22 cellular contexts compared by ENCODE assay signal in genomic region chr3:149534082-149534481, GRCh38. TPM values are rescaled to one million over a fixed set of nuclear protein-coding genes. Genes with fewer than 3 reads are reported as not detected.
A peak's percentile ranks its signal among the peaks of the same experiment; 100 is the strongest.
DNase-seq lines count a peak whose midpoint lies in the region; ATAC-seq, FAIRE-seq and TF ChIP-seq lines count a peak whose summit lies in the region.
"Had no signal": no experiment of that assay in that cellular context is flagged by ENCODE, and none has a peak within 500 bp of the region (broad histone marks: within the 10 kb centered on the region; RNA-seq: fewer than 3 reads in every experiment).

No MANE protein-coding gene starts in this region.

- H3K4me1 ChIP-seq in HepG2 (ENCODE audit: insufficient read depth, low read length) (peaks cover 47% of the 10 kb centered on the region), right lobe of liver (peaks cover 0 to 13% (median 8%) of the 10 kb centered on the region in 4 donors), left lung (peaks cover 27 to 36% of the 10 kb centered on the region in 2 donors), smooth muscle cell (ENCODE audit: low read depth) (peaks cover 25% of the 10 kb centered on the region), SJCRH30 (peaks cover 42% of the 10 kb centered on the region), neuronal stem cell (ENCODE audit: control insufficient read depth in 2 of 2, insufficient read depth in 1 of 2, low read depth in 1 of 2, low read length in 2 of 2) (peaks cover 15 to 45% of the 10 kb centered on the region in 2 donors)

- H3K79me2 ChIP-seq in HepG2 (ENCODE audit: insufficient read depth, low read length) (peaks cover 33% of the 10 kb centered on the region), smooth muscle cell (ENCODE audit: low read depth) (peaks cover 87% of the 10 kb centered on the region)

- no TSS peak for BruUV-seq in HepG2 (replicated peaks; lab: Mats Ljungman, UMichigan)

- H4K8ac ChIP-seq in neuronal stem cell (ENCODE audit: low read depth, low read length): no peak overlapping the region

- TF ChIP-seq EP300 in HepG2 (IDR thresholded peaks at IDR 0.05; ENCODE audit: low read depth in 2 of 2, low read length in 2 of 2) (no peak), HepG2 (CRISPR knock-in tag; IDR thresholded peaks at IDR 0.05; ENCODE audit: borderline replicate concordance) (no peak)

- no peak overlapping the region for H2BK5ac ChIP-seq in neuronal stem cell (ENCODE audit: low read length)

- FAIRE-seq in HepG2 (lab: Jason Lieb, UNC): no peak
- FAIRE-seq: HTR-8/SVneo, kidney had no signal

- peaks cover 18% of the 10 kb centered on the region for H3F3A ChIP-seq in smooth muscle cell (ENCODE audit: low read depth)

- H3K9me3 ChIP-seq in HepG2 (ENCODE audit: low read length): no peaks in the 10 kb centered on the region
- H3K9me3 ChIP-seq in right lobe of liver: no peaks in the 10 kb centered on the region
- H3K9me3 ChIP-seq in left lung: no peaks in the 10 kb centered on the region
- H3K9me3 ChIP-seq in smooth muscle cell (replicated peaks; ENCODE audit: low read depth): no peaks in the 10 kb centered on the region
- H3K9me3 ChIP-seq in SJCRH30 (replicated peaks): no peaks in the 10 kb centered on the region
- H3K9me3 ChIP-seq in neuronal stem cell (replicated peaks in 1 of 2; ENCODE audit: control insufficient read depth in 2 of 2, insufficient read depth in 1 of 2, low read depth in 1 of 2, low read length in 2 of 2): no peaks in the 10 kb centered on the region
- H3K9me3 ChIP-seq: upper lobe of right lung had no signal

- TF ChIP-seq POLR2A in HepG2 (IDR thresholded peaks at IDR 0.05; ENCODE audit: insufficient read depth in 1 of 2, low read depth in 2 of 2, low read length in 2 of 2) (no peak), right lobe of liver (IDR thresholded peaks at IDR 0.05) (no peak)

- CTCF ChIA-PET in HepG2 (lab: Yijun Ruan, JAX; ENCODE audit: low intra/inter-chr PET ratio, low total read pairs): no interaction called here

- no peak overlapping the region for H3K18ac ChIP-seq in neuronal stem cell (ENCODE audit: low read length)

- DNase-seq in HepG2 (ENCODE audit: low spot score) (no peak), right lobe of liver (no peak), left lung (no peak), smooth muscle cell (lab: John Stamatoyannopoulos, UW; ENCODE audit: unreplicated experiment) (no peak), SJCRH30 (no peak), C1 segment of cervical spinal cord (lab: John Stamatoyannopoulos, UW) (no peak), neuronal stem cell (ENCODE audit: low spot score) (no peak), NCI-H524 (lab: John Stamatoyannopoulos, UW) (no peak)
- DNase-seq: activated CD4-positive, alpha-beta memory T cell treated with anti-CD3 and anti-CD28 coated beads for 36 hours; activated naive CD4-positive, alpha-beta T cell treated with anti-CD3 and anti-CD28 coated beads for 36 hours; activated T-cell treated with anti-CD3 and anti-CD28 coated beads for 4 hours; cortex of kidney; foreskin keratinocyte; GDM1; H7; kidney; NCI-H2081 treated with DMSO at 0.1 percent for 48 hours; T-helper 1 cell; upper lobe of right lung had no signal

- in situ Hi-C loops in HepG2 (cut with HindIII; ENCODE audit: extremely low pct_ligation_motif_present, low pct_unique_long_range_greater_than_20kb): no loop called here

- no peak overlapping the region for H3K23ac ChIP-seq in neuronal stem cell (ENCODE audit: low read depth, low read length, poor library complexity)

- no peak for ATAC-seq in HepG2
- no peak for ATAC-seq in right lobe of liver
- ATAC-seq in left lung: no peak
- ATAC-seq: stimulated activated effector memory CD8-positive, alpha-beta T cell treated with anti-CD3 and anti-CD28 coated beads, Interleukin-12 subunit alpha, Interleukin-12 subunit beta, amount 100 ng/mL, for 72 hours had no signal

- no peak overlapping the region for H2AK5ac ChIP-seq in neuronal stem cell (ENCODE audit: low read depth, low read length)

- WGBS in HepG2 (ENCODE audit: low lambda C conversion rate): 86% methylated on average over 4 of the region's 4 CpGs
- WGBS in right lobe of liver (ENCODE audit: insufficient coverage, low coverage, low lambda C conversion rate, missing lambda C conversion rate): 86% methylated on average over 4 of the region's 4 CpGs
- WGBS in smooth muscle cell (ENCODE audit: low lambda C conversion rate): 97% methylated on average over 4 of the region's 4 CpGs
- no CpG with 5 or more reads among the region's 4 CpGs for WGBS in neuronal stem cell (ENCODE audit: extremely low coverage in 2 of 2, insufficient read length in 2 of 2, insufficient replicate concordance in 1 of 2), 2 donors

- POLR2A ChIA-PET in HepG2 (lab: Yijun Ruan, JAX): no interaction called here

- H3K14ac ChIP-seq in neuronal stem cell (ENCODE audit: low read length): no peak overlapping the region

- no peak overlapping the region for H4K91ac ChIP-seq in neuronal stem cell (ENCODE audit: low read depth, low read length, poor library complexity)

- intact Hi-C loops in HepG2 (cut with micrococcal nuclease; ENCODE audit: unreplicated experiment) (loop anchor here (5.0 kb wide), 1 partner anchor 218 kb away; the partner anchor contains the start of gene COMMD2), right lobe of liver (cut with DNase I) (no loop called here), left lung (cut with DNase I) (no loop called here)

- H2BK120ac ChIP-seq in neuronal stem cell (ENCODE audit: low read depth, low read length): no peak overlapping the region

- H3K4me3 ChIP-seq in HepG2 (replicated peaks in 1 of 3; ENCODE audit: insufficient read depth in 1 of 3, low read depth in 2 of 3, low read length in 3 of 3): no peak overlapping the region
- H3K4me3 ChIP-seq in right lobe of liver: no peak overlapping the region
- H3K4me3 ChIP-seq in left lung: no peak overlapping the region
- H3K4me3 ChIP-seq in smooth muscle cell: no peak overlapping the region
- no peak overlapping the region for H3K4me3 ChIP-seq in SJCRH30
- no peak overlapping the region for H3K4me3 ChIP-seq in neuronal stem cell (ENCODE audit: low read length in 2 of 2)
- H3K4me3 ChIP-seq: upper lobe of right lung had no signal

- no peaks in the 10 kb centered on the region for H3K79me1 ChIP-seq in neuronal stem cell (ENCODE audit: low read depth, low read length)

- H4K20me1 ChIP-seq in HepG2 (ENCODE audit: insufficient read depth, low read length): peaks cover 44% of the 10 kb centered on the region
- peaks cover 29% of the 10 kb centered on the region for H4K20me1 ChIP-seq in smooth muscle cell (ENCODE audit: low read depth)

- TF ChIP-seq RAD21 in HepG2 (CRISPR knock-in tag; IDR thresholded peaks at IDR 0.05): no peak

- no peak overlapping the region for H2AFZ ChIP-seq in HepG2 (ENCODE audit: low read length)
- no peak overlapping the region for H2AFZ ChIP-seq in smooth muscle cell (ENCODE audit: low read depth)
- H2AFZ ChIP-seq in neuronal stem cell (ENCODE audit: low read length): no peak overlapping the region

- H3K9ac ChIP-seq in HepG2 (ENCODE audit: insufficient read depth, low read depth, low read length): no peak overlapping the region
- no peak overlapping the region for H3K9ac ChIP-seq in smooth muscle cell (ENCODE audit: low read depth)
- H3K9ac ChIP-seq in neuronal stem cell (ENCODE audit: low read depth, low read length, poor library complexity): no peak overlapping the region

- H2BK15ac ChIP-seq in neuronal stem cell (ENCODE audit: low read length): no peak overlapping the region

- H3K4me2 ChIP-seq in HepG2 (ENCODE audit: low read depth, low read length) (no peak overlapping the region), smooth muscle cell (no peak overlapping the region), neuronal stem cell (ENCODE audit: insufficient read depth, low read length, poor library complexity, severe bottlenecking) (no peak overlapping the region)

- H3K4ac ChIP-seq in neuronal stem cell (ENCODE audit: low read length): no peak overlapping the region

- no peak overlapping the region for H2BK12ac ChIP-seq in neuronal stem cell (ENCODE audit: low read length)

- TF ChIP-seq CTCF in HepG2 (CRISPR knock-in tag; IDR thresholded peaks at IDR 0.05) (no peak), right lobe of liver (IDR thresholded peaks at IDR 0.05) (no peak), left lung (IDR thresholded peaks at IDR 0.05) (no peak), smooth muscle cell (IDR thresholded peaks at IDR 0.05; ENCODE audit: borderline replicate concordance, insufficient read depth, poor library complexity, severe bottlenecking) (no peak)

- peaks cover 13 to 68% of the 10 kb centered on the region in 2 experiments for H3K36me3 ChIP-seq in HepG2 (replicated peaks in 1 of 2; ENCODE audit: control insufficient read depth in 1 of 2, insufficient read depth in 2 of 2, low read length in 2 of 2)
- H3K36me3 ChIP-seq in right lobe of liver: no peaks in the 10 kb centered on the region
- no peaks in the 10 kb centered on the region for H3K36me3 ChIP-seq in left lung
- H3K36me3 ChIP-seq in smooth muscle cell (ENCODE audit: low read depth): no peaks in the 10 kb centered on the region
- H3K36me3 ChIP-seq in SJCRH30: peaks cover 4% of the 10 kb centered on the region; the same call in 1 of the 2 replicates
- H3K36me3 ChIP-seq in neuronal stem cell (replicated peaks in 1 of 2; ENCODE audit: control insufficient read depth in 2 of 2, insufficient read depth in 2 of 2, low read length in 2 of 2): no peaks in the 10 kb centered on the region
- H3K36me3 ChIP-seq: upper lobe of right lung had no signal

- H3K27me3 ChIP-seq in HepG2 (ENCODE audit: control insufficient read depth in 1 of 2, insufficient read depth in 2 of 2, low read length in 2 of 2): no peaks in the 10 kb centered on the region
- no peaks in the 10 kb centered on the region for H3K27me3 ChIP-seq in right lobe of liver
- no peaks in the 10 kb centered on the region for H3K27me3 ChIP-seq in left lung
- H3K27me3 ChIP-seq in smooth muscle cell (ENCODE audit: low read depth): no peaks in the 10 kb centered on the region
- H3K27me3 ChIP-seq in SJCRH30: no peaks in the 10 kb centered on the region
- H3K27me3 ChIP-seq in neuronal stem cell (ENCODE audit: control insufficient read depth in 3 of 3, insufficient read depth in 3 of 3, low read depth in 1 of 3, low read length in 3 of 3): no peaks in the 10 kb centered on the region
- H3K27me3 ChIP-seq: foreskin keratinocyte, upper lobe of right lung had no signal

- H3K27ac ChIP-seq in HepG2 (ENCODE audit: extremely low read length, insufficient read depth, low read length) (no peak overlapping the region), right lobe of liver (no peak overlapping the region), left lung (peak overlapping the region; percentile 20 to 65), smooth muscle cell (ENCODE audit: low read depth) (peak overlapping the region; percentile 77), SJCRH30 (no peak overlapping the region), neuronal stem cell (replicated peaks; ENCODE audit: low read length) (no peak overlapping the region)
- H3K27ac ChIP-seq: foreskin keratinocyte, upper lobe of right lung had no signal

RNA-seq across cellular contexts. Expression of gene TM4SF4, which starts 59.6 kb away (rescaled TPM):
- 0.77 and 0.95 TPM in 2 replicates for total RNA-seq in HepG2 (2016; rRNA removed; fragmentation: Illumina TruSeq; extraction: Trizol)
- 0.91 TPM in 1 of 2 replicates, not detected in the other for total RNA-seq in HepG2 (2016; cell fraction: cytosol; rRNA removed; fragmentation: Illumina TruSeq; extraction: Trizol; ENCODE audit: low read depth)
- total RNA-seq in HepG2 (2016; cell fraction: insoluble cytoplasmic fraction; rRNA removed; fragmentation: Illumina TruSeq; extraction: Trizol): 0.34 and 1.4 TPM in 2 replicates
- 0.59 and 0.62 TPM in 2 replicates for total RNA-seq in HepG2 (2016; cell fraction: membrane; rRNA removed; fragmentation: Illumina TruSeq; extraction: Trizol)
- total RNA-seq in HepG2 (2016; cell fraction: nucleus; rRNA removed; fragmentation: Illumina TruSeq; extraction: Trizol): 0.75 and 1.1 TPM in 2 replicates
- polyA plus RNA-seq in HepG2 (2011; rRNA removed): 0.63 and 0.89 TPM in 2 replicates
- 0.90 and 1.1 TPM in 2 replicates for polyA plus RNA-seq in HepG2 (2011; cell fraction: cytosol; rRNA removed)
- 0.66 TPM in 1 of 2 replicates, not detected in the other for polyA plus RNA-seq in HepG2 (2011; cell fraction: nucleus; rRNA removed)
- 0.47 and 0.86 TPM in 2 replicates for polyA plus RNA-seq in HepG2 (2012)
- 0.21 and 0.29 TPM in 2 replicates for polyA plus RNA-seq in HepG2 (2016; cell fraction: cytosol; fragmentation: Illumina TruSeq; extraction: Trizol; ENCODE audit: low read depth)
- polyA plus RNA-seq in HepG2 (2016; cell fraction: insoluble cytoplasmic fraction; fragmentation: Illumina TruSeq; extraction: Trizol; ENCODE audit: low read depth): 0.45 and 0.89 TPM in 2 replicates
- 0.15 and 0.21 TPM in 2 replicates for polyA plus RNA-seq in HepG2 (2016; cell fraction: membrane; fragmentation: Illumina TruSeq; extraction: Trizol; ENCODE audit: low read depth)
- polyA plus RNA-seq in HepG2 (2016; cell fraction: nucleus; fragmentation: Illumina TruSeq; extraction: Trizol; ENCODE audit: insufficient read depth, low read depth): 0.72 and 1.8 TPM in 2 replicates
- polyA minus RNA-seq in HepG2 (2011; rRNA and poly(A)+ RNA removed; ENCODE audit: low replicate concordance): 0.36 TPM in 1 of 2 replicates, not detected in the other
- polyA minus RNA-seq in HepG2 (2011; cell fraction: cytosol; rRNA and poly(A)+ RNA removed): 1.3 TPM in 1 of 2 replicates, not detected in the other
- 1.0 and 1.6 TPM in 2 replicates for polyA minus RNA-seq in HepG2 (2011; cell fraction: nucleus; rRNA and poly(A)+ RNA removed)
- total RNA-seq in right lobe of liver: 100 to 1,000 TPM; 210 to 473 (median 316) TPM
- total RNA-seq in left lung: 1 to 10 TPM; 1.3 to 2.0 TPM
- total RNA-seq in smooth muscle cell: not detected in 2 replicates
- polyA plus RNA-seq in smooth muscle cell: 0.15 and 0.29 TPM in 2 replicates
- total RNA-seq in SJCRH30 (2014; rRNA removed; shearing (Covaris generic)): not detected in 2 replicates
- not detected for polyA plus RNA-seq in neuronal stem cell (2013, experiment 1 of 2)
- not detected for polyA plus RNA-seq in neuronal stem cell (2013, experiment 2 of 2)
- total RNA-seq: activated CD4-positive, alpha-beta memory T cell treated with anti-CD3 and anti-CD28 coated beads for 36 hours; activated naive CD4-positive, alpha-beta T cell treated with anti-CD3 and anti-CD28 coated beads for 36 hours; foreskin keratinocyte; H7; neural crest cell had no signal
- polyA plus RNA-seq: foreskin keratinocyte had no signal

Comparison
In these comparisons a context has a peak if more than half of its experiments do, and no peak if none do; other contexts are left out.
1. RNA of gene TM4SF4, which starts 59.6 kb away (total RNA-seq): 210 to 473 TPM in right lobe of liver; 1.3 to 2.0 TPM in left lung, 0.34 to 1.4 TPM in HepG2, not detected in smooth muscle cell and not detected in SJCRH30; every median in the first group is over 10 times any median in the second.
2. H3K27ac ChIP-seq: peak in left lung (2 of 2) and smooth muscle cell (single experiment); none in HepG2 (single experiment), right lobe of liver (0 of 3), SJCRH30 (single experiment) and neuronal stem cell (single experiment).